In genomic region chrX:154534526-154535322, GRCh38 we compare ENCODE assay signal across 7 cellular contexts. TPM values are rescaled to one million over a fixed set of nuclear protein-coding genes. Genes with fewer than 3 reads are reported as not detected.
DNase-seq lines count a peak whose midpoint lies in the region; ATAC-seq, FAIRE-seq and TF ChIP-seq lines count a peak whose summit lies in the region.

No MANE protein-coding gene starts in this region.

- H3K36me3 ChIP-seq in adipocyte (ENCODE audit: control insufficient read depth, insufficient read depth, low read length, severe bottlenecking): peaks cover 59% of the 10 kb centered on the region

- intact Hi-C loops in left cardiac atrium (cut with DNase I): loop anchor here (2.0 to 5.0 kb wide), 2 partner anchors 162 to 217 kb away; no protein-coding TSS in a partner anchor

- peak; percentile 95 for DNase-seq in GM12892 (ENCODE audit: insufficient read length)
- peak; percentile 60 for DNase-seq in NCI-H1694 (lab: John Stamatoyannopoulos, UW)
- DNase-seq in T-helper 1 cell: peak; percentile 69 to 86 (median 82)
- peak; percentile 90 for DNase-seq in adipocyte (ENCODE audit: low read depth)
- DNase-seq in left cardiac atrium: peak; percentile 93
- no peak for DNase-seq in retinal pigment epithelial cell (ENCODE audit: low read depth)

- H3K4me1 ChIP-seq in adipocyte (ENCODE audit: control insufficient read depth, insufficient read depth, low read length): peaks cover 7% of the 10 kb centered on the region

- H3K9ac ChIP-seq in adipocyte (ENCODE audit: low read length): peak overlapping the region; percentile 60

- no peak overlapping the region for H3K4me3 ChIP-seq in adipocyte (ENCODE audit: low read length)
- no peak overlapping the region for H3K4me3 ChIP-seq in retinal pigment epithelial cell (ENCODE audit: low read length)

- peak; percentile 98 for FAIRE-seq in GM12892 (lab: Jason Lieb, UNC)

- peak; percentile 95 for ATAC-seq in HG02759 (IDR thresholded peaks at IDR 0.05; ENCODE audit: unreplicated experiment)
- ATAC-seq in left cardiac atrium: peak; percentile 90 to 91

- H3K27me3 ChIP-seq in adipocyte (replicated peaks; ENCODE audit: control insufficient read depth, insufficient read depth, low read length): no peaks in the 10 kb centered on the region

- H3K9me3 ChIP-seq in adipocyte (ENCODE audit: control insufficient read depth, low read length): no peaks in the 10 kb centered on the region

- peak; percentile 95 for TF ChIP-seq CTCF in retinal pigment epithelial cell (conservative IDR thresholded peaks at IDR 0.05; ENCODE audit: low read depth, low read length)

- TF ChIP-seq POLR2A in GM12892 (IDR thresholded peaks at IDR 0.05; ENCODE audit: low read depth, low read length): no peak

RNA-seq across cellular contexts. Expression of gene G6PD, which starts 11.9 kb away (rescaled TPM):
- 25.1 TPM for polyA plus RNA-seq in GM12892 (2012; ENCODE audit: missing spikeins)
- 10 to 100 TPM; 30.4 to 36.0 TPM for total RNA-seq in left cardiac atrium

RNA-seq across cellular contexts. Expression of gene IKBKG, which starts 12.7 kb away (rescaled TPM):
- polyA plus RNA-seq in GM12892 (2012; ENCODE audit: missing spikeins): 12.3 TPM
- 10 to 100 TPM; 17.1 to 21.1 TPM for total RNA-seq in left cardiac atrium

RNA-seq across cellular contexts. Expression of gene FAM3A, which starts 18.7 kb away (rescaled TPM):
- polyA plus RNA-seq in GM12892 (2012; ENCODE audit: missing spikeins): 9.8 TPM
- 10 to 100 TPM; 44.4 to 51.0 TPM for total RNA-seq in left cardiac atrium

RNA-seq across cellular contexts. Expression of gene SLC10A3, which starts 44.3 kb away (rescaled TPM):
- polyA plus RNA-seq in GM12892 (2012; ENCODE audit: missing spikeins): 5.6 TPM
- 10 to 100 TPM; 15.1 to 18.4 TPM for total RNA-seq in left cardiac atrium

RNA-seq across cellular contexts. Expression of gene UBL4A, which starts 48.3 kb away (rescaled TPM):
- polyA plus RNA-seq in GM12892 (2012; ENCODE audit: missing spikeins): 20.3 TPM
- total RNA-seq in left cardiac atrium: 10 to 100 TPM; 44.4 to 48.4 TPM
